In the genomic region with DNA sequence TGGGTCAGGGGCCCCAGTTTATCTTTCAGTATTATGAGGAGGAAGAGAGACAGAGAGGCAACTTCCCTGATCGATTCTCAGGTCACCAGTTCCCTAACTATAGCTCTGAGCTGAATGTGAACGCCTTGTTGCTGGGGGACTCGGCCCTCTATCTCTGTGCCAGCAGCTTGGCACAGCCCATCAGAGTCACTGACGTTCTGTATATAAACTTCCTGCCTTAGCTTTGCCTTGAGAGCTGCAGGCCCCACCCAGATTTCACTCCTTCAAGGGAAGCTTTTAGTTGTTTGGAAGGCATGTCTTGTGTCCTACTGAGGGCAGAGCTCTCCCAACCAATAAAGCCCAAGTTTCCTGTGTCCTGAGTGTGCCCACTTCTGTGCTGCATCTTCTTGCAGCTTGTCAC, we compare ENCODE assay signal across 21 cellular contexts.
DNase-seq lines count a peak whose midpoint lies in the region; ATAC-seq and TF ChIP-seq lines count a peak whose summit lies in the region.
"Had no signal": no experiment of that assay in that cellular context is flagged by ENCODE, and none has a peak within 500 bp of the region (broad histone marks: within the 10 kb centered on the region; RNA-seq: fewer than 3 reads in every experiment).

No MANE protein-coding gene starts in this region.

- H3K27me3 Mint-ChIP-seq in CD4-positive, alpha-beta memory T cell = no peaks in the 10 kb centered on the region
- H3K27me3 Mint-ChIP-seq in activated T-helper 17 cell treated with anti-CD3 and anti-CD28 coated beads, Interleukin-2, amount 50 U/mL, for 72 hours = no peaks in the 10 kb centered on the region
- peaks cover 20% of the 10 kb centered on the region for H3K27me3 Mint-ChIP-seq in endodermal cell (ENCODE audit: insufficient read depth)

- H3K4me1 Mint-ChIP-seq in CD4-positive, alpha-beta memory T cell = peaks cover 29 to 53% (median 32%) of the 10 kb centered on the region in 4 donors
- peaks cover 17% of the 10 kb centered on the region for H3K4me1 Mint-ChIP-seq in activated T-helper 17 cell treated with anti-CD3 and anti-CD28 coated beads, Interleukin-2, amount 50 U/mL, for 72 hours
- peaks cover 1% of the 10 kb centered on the region for H3K4me1 Mint-ChIP-seq in endodermal cell

- no peaks in the 10 kb centered on the region for H3K36me3 Mint-ChIP-seq in CD4-positive, alpha-beta memory T cell
- H3K36me3 Mint-ChIP-seq in activated T-helper 17 cell treated with anti-CD3 and anti-CD28 coated beads, Interleukin-2, amount 50 U/mL, for 72 hours (ENCODE audit: low read depth) = no peaks in the 10 kb centered on the region
- no peaks in the 10 kb centered on the region for H3K36me3 Mint-ChIP-seq in endodermal cell (ENCODE audit: low read depth)

- H3K9me3 ChIP-seq in CD4-positive, alpha-beta memory T cell (ENCODE audit: control insufficient read depth in 1 of 2, low read length in 2 of 2) = no peaks in the 10 kb centered on the region
- H3K9me3 ChIP-seq in KOPT-K1 (ENCODE audit: insufficient read depth, low read length, poor library complexity, severe bottlenecking) (no peaks in the 10 kb centered on the region), endodermal cell (ENCODE audit: control insufficient read depth, low read length) (no peaks in the 10 kb centered on the region)
- H3K9me3 ChIP-seq: suprapubic skin had no signal

- POLR2A ChIA-PET in CD4-positive, alpha-beta memory T cell (lab: Charles Lee; ENCODE audit: partially characterized antibody) = interaction anchor here (0.8 to 6.0 kb wide), 6 partner anchors 11 to 308 kb away, joined by 3 to 62 read pairs (median 4); no protein-coding TSS in a partner anchor

- CTCF ChIA-PET in CD4-positive, alpha-beta memory T cell (lab: Charles Lee; ENCODE audit: partially characterized antibody) = interaction anchor here (0.8 to 7.8 kb wide), 16 partner anchors 9 to 141 kb away, joined by 3 to 145 read pairs (median 5); no protein-coding TSS in a partner anchor

- peak overlapping the region; percentile 84 to 98 (median 96) for H3K27ac Mint-ChIP-seq in CD4-positive, alpha-beta memory T cell
- H3K27ac Mint-ChIP-seq in activated T-helper 17 cell treated with anti-CD3 and anti-CD28 coated beads, Interleukin-2, amount 50 U/mL, for 72 hours = peak overlapping the region; percentile 88
- H3K27ac Mint-ChIP-seq in endodermal cell = no peak overlapping the region

- H3K4me1 ChIP-seq in CD4-positive, alpha-beta memory T cell (ENCODE audit: insufficient read depth, low read length) = peaks cover 30% of the 10 kb centered on the region
- no peaks in the 10 kb centered on the region for H3K4me1 ChIP-seq in endodermal cell (ENCODE audit: control insufficient read depth, insufficient read depth, low read length)

- WGBS in endodermal cell (ENCODE audit: insufficient coverage in 1 of 2, insufficient read length in 1 of 2), 2 experiments = 86% methylated on average over 4 of the region's 4 CpGs; no CpG with 5 or more reads in 1 of the 2 experiments

- intact Hi-C loops in CD4-positive, alpha-beta memory T cell (cut with micrococcal nuclease) = loop anchor here (1.0 kb wide), 1 partner anchor 8 kb away; no protein-coding TSS in a partner anchor

- H3K27ac ChIP-seq in CD4-positive, alpha-beta memory T cell (ENCODE audit: low read depth, low read length) = peak overlapping the region; percentile 47
- H3K27ac ChIP-seq in KOPT-K1 (ENCODE audit: low read depth, low read length, poor library complexity, severe bottlenecking) = peak overlapping the region; percentile 12
- H3K27ac ChIP-seq in endodermal cell (ENCODE audit: low read depth, low read length) = no peak overlapping the region
- H3K27ac ChIP-seq: cardiac muscle cell, suprapubic skin had no signal

- H3K4me3 ChIP-seq in CD4-positive, alpha-beta memory T cell (ENCODE audit: low read length in 2 of 2) = peak overlapping the region in 1 of 2 donors; percentile 15
- no peak overlapping the region for H3K4me3 ChIP-seq in endodermal cell (ENCODE audit: low read length)
- H3K4me3 ChIP-seq: cardiac muscle cell, suprapubic skin had no signal

- H3K4me3 Mint-ChIP-seq in CD4-positive, alpha-beta memory T cell = peak overlapping the region; percentile 72 to 87 (median 80)
- H3K4me3 Mint-ChIP-seq in activated T-helper 17 cell treated with anti-CD3 and anti-CD28 coated beads, Interleukin-2, amount 50 U/mL, for 72 hours = peak overlapping the region; percentile 69
- no peak overlapping the region for H3K4me3 Mint-ChIP-seq in endodermal cell

- H3K36me3 ChIP-seq in CD4-positive, alpha-beta memory T cell (ENCODE audit: insufficient read depth, low read length) = no peaks in the 10 kb centered on the region
- H3K36me3 ChIP-seq in KOPT-K1 (ENCODE audit: insufficient read depth, low read length) = 0 out of 2 replicates have a peak, but pooled peaks cover 7% of the 10 kb centered on the region
- no peaks in the 10 kb centered on the region for H3K36me3 ChIP-seq in endodermal cell (ENCODE audit: control insufficient read depth, insufficient read depth, low read length)
- H3K36me3 ChIP-seq: cardiac muscle cell, suprapubic skin had no signal

- no peaks in the 10 kb centered on the region for H3K9me3 Mint-ChIP-seq in CD4-positive, alpha-beta memory T cell
- no peaks in the 10 kb centered on the region for H3K9me3 Mint-ChIP-seq in activated T-helper 17 cell treated with anti-CD3 and anti-CD28 coated beads, Interleukin-2, amount 50 U/mL, for 72 hours
- H3K9me3 Mint-ChIP-seq in endodermal cell = no peaks in the 10 kb centered on the region

- no peak overlapping the region for H3K9ac ChIP-seq in endodermal cell (ENCODE audit: extremely low read depth, low read length, poor library complexity, severe bottlenecking)

- TF ChIP-seq CTCF in endodermal cell (conservative IDR thresholded peaks at IDR 0.05) = no peak

- peak in 3 of 5 donors; percentile 26 to 31 (median 28) for DNase-seq in CD4-positive, alpha-beta memory T cell
- DNase-seq in mucosa of gallbladder (ENCODE audit: low spot score) (peak; percentile 53), endodermal cell (no peak)
- DNase-seq: activated CD4-positive, alpha-beta T cell treated with anti-CD3 and anti-CD28 coated beads, Interleukin-2, amount 50 U/mL, for 48 hours; AML-193; DMS 273 treated with DMSO at 0.1 percent for 48 hours; effector CD8-positive, alpha-beta T cell; hippocampal formation; mesendoderm; NCI-H1694 treated with DMSO at 0.1 percent for 48 hours; NCI-H446 treated with DMSO at 0.1 percent for 48 hours; nucleus accumbens; SIG-M5; stimulated activated CD4-positive, alpha-beta T cell treated with anti-CD3 and anti-CD28 coated beads, Interleukin-2, amount 100 ng/mL, for 24 hours had no signal

- ATAC-seq in activated T-helper 17 cell treated with anti-CD3 and anti-CD28 coated beads, Interleukin-2, amount 50 U/mL, for 72 hours (replicated peaks) = peak; percentile 44
- ATAC-seq in GM21529 (IDR thresholded peaks at IDR 0.05; ENCODE audit: unreplicated experiment) (no peak), HG02885 (IDR thresholded peaks at IDR 0.05; ENCODE audit: poor library complexity, unreplicated experiment) (no peak)
- ATAC-seq: sciatic nerve had no signal

- H3K27me3 ChIP-seq in CD4-positive, alpha-beta memory T cell (ENCODE audit: insufficient read depth, low read length) = no peaks in the 10 kb centered on the region
- H3K27me3 ChIP-seq in endodermal cell (ENCODE audit: control insufficient read depth, insufficient read depth, low read length, poor library complexity, severe bottlenecking) = peaks cover 15% of the 10 kb centered on the region
- H3K27me3 ChIP-seq: cardiac muscle cell had no signal
